27 cellular contexts compared by ENCODE assay signal in the genomic region with DNA sequence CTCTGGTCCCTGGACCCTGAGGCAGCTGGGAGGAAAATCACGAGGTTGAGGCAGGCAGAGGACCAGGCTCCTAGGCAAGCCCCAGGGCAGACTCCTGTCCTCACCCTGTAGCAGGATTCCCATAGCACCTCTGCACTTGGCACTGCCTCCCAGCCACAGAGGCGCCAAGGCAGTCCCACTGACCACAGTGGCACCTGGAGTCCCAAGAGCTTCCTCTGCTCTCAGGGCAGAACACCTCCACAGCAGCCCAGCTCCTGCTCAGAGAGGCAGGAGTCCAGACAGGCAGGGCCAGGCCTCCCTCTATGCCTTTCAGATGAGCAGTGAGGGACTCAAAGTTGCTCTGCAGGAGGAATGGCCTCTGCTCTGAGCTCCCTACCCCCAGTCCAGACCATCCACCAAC. TPM values are rescaled to one million over a fixed set of nuclear protein-coding genes. Genes with fewer than 3 reads are reported as not detected.
"Had no signal": no experiment of that assay in that cellular context is flagged by ENCODE, and none has a peak within 500 bp of the region (broad histone marks: within the 10 kb centered on the region; RNA-seq: fewer than 3 reads in every experiment).

No MANE protein-coding gene starts in this region.

- ATAC-seq: activated CD4-positive, CD25-positive, alpha-beta regulatory T cell treated with anti-CD3 and anti-CD28 coated beads, Interleukin-2, amount 50 U/mL, for 24 hours; foreskin keratinocyte; heart left ventricle; left lung; lower lobe of right lung; right cardiac atrium; stimulated activated naive CD8-positive, alpha-beta T cell treated with anti-CD3 and anti-CD28 coated beads, Interleukin-15, Interleukin-2, amounts not matched to agents 100 U/mL and 50 U/mL, for 24 hours had no signal

- H3K36me3 ChIP-seq: esophagus muscularis mucosa, heart left ventricle, left lung, lower lobe of right lung, spleen had no signal

- H3K9me3 ChIP-seq: esophagus muscularis mucosa, heart left ventricle, left lung, lower lobe of right lung, spleen had no signal

- H3K4me3 ChIP-seq: esophagus muscularis mucosa, heart left ventricle, left lung, lower lobe of right lung, SK-N-MC, spleen had no signal

- DNase-seq: activated CD4-positive, alpha-beta T cell treated with anti-CD3 and anti-CD28 coated beads for 48 hours; activated CD4-positive, alpha-beta T cell treated with anti-CD3 and anti-CD28 coated beads, Interleukin-2, amount 50 U/mL, for 48 hours; activated CD8-positive, alpha-beta memory T cell treated with anti-CD3 and anti-CD28 coated beads for 24 hours; activated gamma-delta T cell; activated naive CD4-positive, alpha-beta T cell treated with anti-CD3 and anti-CD28 coated beads, Interleukin-2, amount 10 ng/mL, durations not matched to agents 7 days and 5 days; activated naive CD8-positive, alpha-beta T cell treated with anti-CD3 and anti-CD28 coated beads, Interleukin-2, amount 10 ng/mL, durations not matched to agents 7 days and 5 days; foreskin keratinocyte; heart left ventricle; left lung; lower lobe of right lung; mesenchymal stem cell; right cardiac atrium; spleen; stimulated activated CD4-positive, alpha-beta T cell treated with anti-CD3 and anti-CD28 coated beads, Interleukin-2, amount 100 ng/mL, for 48 hours; stimulated activated naive CD8-positive, alpha-beta T cell treated with anti-CD3 and anti-CD28 coated beads, Interleukin-15, Interleukin-2, amounts not matched to agents 100 U/mL and 50 U/mL, for 24 hours; T-helper 9 cell had no signal

- H3K4me3 Mint-ChIP-seq: activated naive CD4-positive, alpha-beta T cell treated with anti-CD3 and anti-CD28 coated beads, Interleukin-2, amount 10 ng/mL, durations not matched to agents 7 days and 5 days; activated naive CD8-positive, alpha-beta T cell treated with anti-CD3 and anti-CD28 coated beads, Interleukin-2, amount 10 ng/mL, durations not matched to agents 7 days and 5 days; activated T-helper 1 cell treated with anti-CD3 and anti-CD28 coated beads, Interleukin-12 subunit alpha, Interleukin-12 subunit beta, Interleukin-2, Interleukin-4 antibody, amounts not matched to agents 30 ng/mL and 10 ng/mL and 1 ng/mL, durations not matched to agents 14 hours and 24 hours and 36 hours; central memory CD8-positive, alpha-beta T cell; nephron; type B pancreatic cell had no signal

- H3K4me1 Mint-ChIP-seq: activated naive CD4-positive, alpha-beta T cell treated with anti-CD3 and anti-CD28 coated beads, Interleukin-2, amount 10 ng/mL, durations not matched to agents 7 days and 5 days; activated naive CD8-positive, alpha-beta T cell treated with anti-CD3 and anti-CD28 coated beads, Interleukin-2, amount 10 ng/mL, durations not matched to agents 7 days and 5 days; central memory CD8-positive, alpha-beta T cell; nephron had no signal

- H3K27ac ChIP-seq: esophagus muscularis mucosa, foreskin keratinocyte, heart left ventricle, left lung, lower lobe of right lung, SK-N-MC, spleen, VCaP had no signal

- H3K4me1 ChIP-seq: esophagus muscularis mucosa, foreskin keratinocyte, left lung, lower lobe of right lung, spleen had no signal

- H3K9me3 Mint-ChIP-seq: activated naive CD4-positive, alpha-beta T cell treated with anti-CD3 and anti-CD28 coated beads, Interleukin-2, amount 10 ng/mL, durations not matched to agents 7 days and 5 days; activated naive CD8-positive, alpha-beta T cell treated with anti-CD3 and anti-CD28 coated beads, Interleukin-2, amount 10 ng/mL, durations not matched to agents 7 days and 5 days; activated T-helper 1 cell treated with anti-CD3 and anti-CD28 coated beads, Interleukin-12 subunit alpha, Interleukin-12 subunit beta, Interleukin-2, Interleukin-4 antibody, amounts not matched to agents 30 ng/mL and 10 ng/mL and 1 ng/mL, durations not matched to agents 14 hours and 24 hours and 36 hours; central memory CD8-positive, alpha-beta T cell; nephron; type B pancreatic cell had no signal

- H3K36me3 Mint-ChIP-seq: activated naive CD4-positive, alpha-beta T cell treated with anti-CD3 and anti-CD28 coated beads, Interleukin-2, amount 10 ng/mL, durations not matched to agents 7 days and 5 days; activated naive CD8-positive, alpha-beta T cell treated with anti-CD3 and anti-CD28 coated beads, Interleukin-2, amount 10 ng/mL, durations not matched to agents 7 days and 5 days; type B pancreatic cell had no signal

- H3K27ac Mint-ChIP-seq: activated naive CD4-positive, alpha-beta T cell treated with anti-CD3 and anti-CD28 coated beads, Interleukin-2, amount 10 ng/mL, durations not matched to agents 7 days and 5 days; activated naive CD8-positive, alpha-beta T cell treated with anti-CD3 and anti-CD28 coated beads, Interleukin-2, amount 10 ng/mL, durations not matched to agents 7 days and 5 days; activated T-helper 1 cell treated with anti-CD3 and anti-CD28 coated beads, Interleukin-12 subunit alpha, Interleukin-12 subunit beta, Interleukin-2, Interleukin-4 antibody, amounts not matched to agents 30 ng/mL and 10 ng/mL and 1 ng/mL, durations not matched to agents 14 hours and 24 hours and 36 hours; nephron; type B pancreatic cell had no signal

RNA-seq across cellular contexts. Expression of a gene that starts 37.7 kb away (rescaled TPM):
- total RNA-seq: activated naive CD8-positive, alpha-beta T cell treated with anti-CD3 and anti-CD28 coated beads, Interleukin-2, amount 10 ng/mL, durations not matched to agents 7 days and 5 days; astrocyte; foreskin keratinocyte; mononuclear cell; T-helper 1 cell treated with Interleukin-12 subunit alpha and Interleukin-12 subunit beta and Interleukin-4 antibody, amounts not matched to agents 30 ng/mL and 1 ng/mL, for 36 hours had no signal
